ENCODE assay signal across 23 cellular contexts in genomic region chr16:74951206-74951605, GRCh38. TPM values are rescaled to one million over a fixed set of nuclear protein-coding genes. Genes with fewer than 3 reads are reported as not detected.
DNase-seq lines count a peak whose midpoint lies in the region; ATAC-seq and TF ChIP-seq lines count a peak whose summit lies in the region.
"Had no signal": no experiment of that assay in that cellular context is flagged by ENCODE, and none has a peak within 500 bp of the region (broad histone marks: within the 10 kb centered on the region; RNA-seq: fewer than 3 reads in every experiment).

No MANE protein-coding gene starts in this region.

- no peaks in the 10 kb centered on the region for H3K27me3 ChIP-seq in endodermal cell (ENCODE audit: control insufficient read depth, insufficient read depth, low read length, poor library complexity, severe bottlenecking)
- H3K27me3 ChIP-seq in spleen (replicated peaks in 1 of 7), result no peaks in the 10 kb centered on the region
- H3K27me3 ChIP-seq: BE2C; BLaER1 treated with 17β-estradiol and CSF1 and Interleukin-3, amounts not matched to agents 10 nM and 100 nM had no signal

- H3K4me1 Mint-ChIP-seq in activated T-cell treated with anti-CD3 and anti-CD28 coated beads, Interleukin-2, amount 50 U/mL, for 24 hours (ENCODE audit: low read depth), result no peaks in the 10 kb centered on the region
- no peaks in the 10 kb centered on the region for H3K4me1 Mint-ChIP-seq in endodermal cell
- H3K4me1 Mint-ChIP-seq: CD14-positive monocyte had no signal

- no peak for TF ChIP-seq POLR2A in spleen (IDR thresholded peaks at IDR 0.05)

- H3K36me3 ChIP-seq in endodermal cell (ENCODE audit: control insufficient read depth, insufficient read depth, low read length) (peaks cover 58% of the 10 kb centered on the region), spleen (peaks cover 0 to 96% (median 53%) of the 10 kb centered on the region in 6 donors)

- H3K27me3 Mint-ChIP-seq in activated T-cell treated with anti-CD3 and anti-CD28 coated beads, Interleukin-2, amount 50 U/mL, for 24 hours, result no peaks in the 10 kb centered on the region
- H3K27me3 Mint-ChIP-seq in endodermal cell (ENCODE audit: insufficient read depth), result no peaks in the 10 kb centered on the region
- H3K27me3 Mint-ChIP-seq: CD4-positive, alpha-beta T cell had no signal

- peaks cover 88% of the 10 kb centered on the region for H3K36me3 Mint-ChIP-seq in activated T-cell treated with anti-CD3 and anti-CD28 coated beads, Interleukin-2, amount 50 U/mL, for 24 hours (ENCODE audit: low read depth)
- H3K36me3 Mint-ChIP-seq in endodermal cell (ENCODE audit: low read depth), result peaks cover 74% of the 10 kb centered on the region

- intact Hi-C loops in spleen (cut with DNase I; ENCODE audit: low total_unique reads), result no loop called here

- no peaks in the 10 kb centered on the region for H3K9me3 Mint-ChIP-seq in activated T-cell treated with anti-CD3 and anti-CD28 coated beads, Interleukin-2, amount 50 U/mL, for 24 hours
- no peaks in the 10 kb centered on the region for H3K9me3 Mint-ChIP-seq in endodermal cell
- H3K9me3 Mint-ChIP-seq: CD4-positive, alpha-beta T cell; CD8-positive, alpha-beta memory T cell; HFFc6 had no signal

- ATAC-seq in HG03280 (IDR thresholded peaks at IDR 0.05; ENCODE audit: unreplicated experiment), result no peak
- ATAC-seq in GM18868 (IDR thresholded peaks at IDR 0.05; ENCODE audit: unreplicated experiment), result no peak
- ATAC-seq: A549, GM12878 had no signal

- no peak overlapping the region for H3K4me3 Mint-ChIP-seq in activated T-cell treated with anti-CD3 and anti-CD28 coated beads, Interleukin-2, amount 50 U/mL, for 24 hours
- H3K4me3 Mint-ChIP-seq in endodermal cell, result no peak overlapping the region
- H3K4me3 Mint-ChIP-seq: CD14-positive monocyte; CD4-positive, alpha-beta T cell; CD8-positive, alpha-beta memory T cell; HFFc6 had no signal

- peak overlapping the region; percentile 18 for H3K27ac Mint-ChIP-seq in activated T-cell treated with anti-CD3 and anti-CD28 coated beads, Interleukin-2, amount 50 U/mL, for 24 hours
- H3K27ac Mint-ChIP-seq in endodermal cell, result no peak overlapping the region
- H3K27ac Mint-ChIP-seq: CD14-positive monocyte; CD4-positive, alpha-beta T cell; HFFc6 had no signal

- H3K4me1 ChIP-seq in endodermal cell (ENCODE audit: control insufficient read depth, insufficient read depth, low read length) (no peaks in the 10 kb centered on the region), spleen (no peaks in the 10 kb centered on the region)
- H3K4me1 ChIP-seq: A549, BE2C had no signal

- TF ChIP-seq CTCF in endodermal cell (conservative IDR thresholded peaks at IDR 0.05) (no peak), spleen (IDR thresholded peaks at IDR 0.05 in 8 of 11, conservative IDR thresholded peaks at IDR 0.05 in 3 of 11) (no peak)

- DNase-seq in activated T-cell treated with anti-CD3 and anti-CD28 coated beads, Interleukin-2, amount 50 U/mL, for 24 hours, result no peak
- no peak for DNase-seq in activated T-cell treated with anti-CD3 and anti-CD28 coated beads, Interleukin-2, amount 50 U/mL, for 48 hours
- peak; percentile 7 for DNase-seq in endodermal cell
- peak; percentile 19 for DNase-seq in spleen
- DNase-seq: 8988T; ACHN; AML-193; BE2C; CD4-positive, alpha-beta T cell; CD8-positive, alpha-beta memory T cell; DMS 273 treated with DMSO at 0.1 percent for 48 hours; DMS79; EL; GDM1; GOT3; HFFc6 had no signal

- H3K9me3 ChIP-seq in endodermal cell (ENCODE audit: control insufficient read depth, low read length) (no peaks in the 10 kb centered on the region), spleen (no peaks in the 10 kb centered on the region)
- H3K9me3 ChIP-seq: A549; BE2C; BLaER1 treated with 17β-estradiol and CSF1 and Interleukin-3, amounts not matched to agents 10 nM and 100 nM; HAP-1 had no signal

- H3K9ac ChIP-seq in endodermal cell (ENCODE audit: extremely low read depth, low read length, poor library complexity, severe bottlenecking), result no peak overlapping the region
- H3K9ac ChIP-seq: BLaER1 treated with 17β-estradiol and CSF1 and Interleukin-3, amounts not matched to agents 10 nM and 100 nM had no signal

- H3K4me3 ChIP-seq in endodermal cell (ENCODE audit: low read length) (no peak overlapping the region), spleen (no peak overlapping the region)
- H3K4me3 ChIP-seq: A549; BLaER1 treated with 17β-estradiol and CSF1 and Interleukin-3, amounts not matched to agents 10 nM and 100 nM; GM12878; HAP-1 had no signal

- no peak overlapping the region for H3K27ac ChIP-seq in endodermal cell (ENCODE audit: low read depth, low read length)
- H3K27ac ChIP-seq in spleen, result no peak overlapping the region
- H3K27ac ChIP-seq: A549; BLaER1 treated with 17β-estradiol and CSF1 and Interleukin-3, amounts not matched to agents 10 nM and 100 nM had no signal

- 94 to 97% methylated on average over 11 of the region's 11 CpGs for WGBS in endodermal cell (ENCODE audit: insufficient coverage in 1 of 2, insufficient read length in 1 of 2), 2 experiments
- 88 to 94% (median 94%) methylated on average over 11 of the region's 11 CpGs for WGBS in spleen, 5 donors

RNA-seq across cellular contexts. Expression of gene WDR59, which starts 33.7 kb away (rescaled TPM):
- total RNA-seq in endodermal cell (100 to 1,000 TPM; 105 to 110 TPM), spleen (10 to 100 TPM; 26.1 to 76.7 (median 63.1) TPM)
- 61.5 TPM for polyA plus RNA-seq in endodermal cell (2013, experiment 1 of 2)
- polyA plus RNA-seq in endodermal cell (2013, experiment 2 of 2), result 53.0 TPM
- polyA plus RNA-seq in spleen, result 10 to 100 TPM; 18.1 to 32.0 (median 28.0) TPM

RNA-seq across cellular contexts. Expression of gene ZNRF1, which starts 47.6 kb away (rescaled TPM):
- total RNA-seq in endodermal cell, result 10 to 100 TPM; 44.9 to 46.1 TPM
- 35.0 TPM for polyA plus RNA-seq in endodermal cell (2013, experiment 1 of 2)
- 35.1 TPM for polyA plus RNA-seq in endodermal cell (2013, experiment 2 of 2)
- 10 to 100 TPM in 1 of 7 donors, 1 to 10 TPM in 6; 3.7 to 13.4 (median 8.9) TPM for total RNA-seq in spleen
- 1 to 10 TPM; 1.4 to 2.4 (median 2.1) TPM for polyA plus RNA-seq in spleen

Comparison
In these comparisons a context has a peak if more than half of its experiments do, and no peak if none do; other contexts are left out.
1. DNase-seq: peak in endodermal cell (single experiment) and spleen (single experiment); none in activated T-cell treated with anti-CD3 and anti-CD28 coated beads, Interleukin-2, amount 50 U/mL, for 24 hours (single experiment) and activated T-cell treated with anti-CD3 and anti-CD28 coated beads, Interleukin-2, amount 50 U/mL, for 48 hours (0 of 2).